Comparison of ENCODE assay signal across 24 cellular contexts in the genomic region with DNA sequence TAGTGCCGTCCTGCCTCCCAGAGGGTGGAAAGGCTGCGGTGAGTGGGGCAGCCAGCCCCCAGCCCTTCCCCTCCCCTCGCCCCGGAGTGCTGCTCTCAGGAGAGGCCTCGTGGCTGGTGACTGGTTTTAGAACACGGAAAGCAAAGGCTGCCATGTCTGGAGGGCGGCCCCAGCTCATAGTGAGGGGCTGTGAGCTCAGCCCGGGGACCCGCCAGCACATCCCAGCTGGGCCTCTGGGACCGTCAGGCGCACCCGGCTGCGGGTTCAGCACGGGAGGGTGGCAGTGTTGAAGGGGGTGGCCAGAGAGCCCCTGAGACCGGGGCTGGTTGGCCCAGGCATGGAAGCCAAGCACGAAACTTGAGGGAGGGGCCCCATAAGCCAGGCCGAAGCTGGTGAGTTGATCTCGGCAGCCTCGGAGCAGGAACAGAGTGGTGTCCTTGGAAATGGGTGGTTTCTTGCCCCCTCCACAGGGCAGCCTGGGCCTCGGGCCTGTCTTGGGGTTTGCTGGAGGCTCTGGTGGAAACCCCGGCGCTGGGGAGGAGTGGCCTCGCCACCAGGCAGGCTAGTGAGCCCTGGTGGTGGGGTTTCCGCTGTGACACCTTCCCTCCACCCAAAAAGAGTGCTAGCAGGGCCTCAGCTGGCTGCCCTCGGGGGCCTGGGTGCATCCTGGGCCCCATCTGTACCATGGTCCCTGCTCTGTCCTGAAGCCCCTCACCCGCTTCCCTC.
DNase-seq lines count a peak whose midpoint lies in the region; ATAC-seq, FAIRE-seq and TF ChIP-seq lines count a peak whose summit lies in the region.
"Had no signal": no experiment of that assay in that cellular context is flagged by ENCODE, and none has a peak within 500 bp of the region (broad histone marks: within the 10 kb centered on the region; RNA-seq: fewer than 3 reads in every experiment).

No MANE protein-coding gene starts in this region.

- H3K27ac ChIP-seq in hepatocyte (peak overlapping the region; percentile 57), RWPE1 (no peak overlapping the region)

- no peak overlapping the region for H3K4me3 Mint-ChIP-seq in natural killer cell
- no peak overlapping the region for H3K4me3 Mint-ChIP-seq in natural killer cell treated with Interleukin-12 subunit alpha and Interleukin-12 subunit beta and Interleukin-15 and Interleukin-18, amount 100 ng/mL, for 72 hours
- H3K4me3 Mint-ChIP-seq: activated T-helper 17 cell treated with anti-CD3 and anti-CD28 coated beads, Interleukin-2, amount 50 U/mL, for 72 hours; CD8-positive, alpha-beta memory T cell; nephron progenitor cell had no signal

- H3K4me2 ChIP-seq in hepatocyte, result no peak overlapping the region

- no peaks in the 10 kb centered on the region for H3K79me2 ChIP-seq in hepatocyte

- peak in 2 of 3 donors; percentile 62 to 64 for ATAC-seq in natural killer cell
- no peak for ATAC-seq in natural killer cell treated with Interleukin-12 subunit alpha and Interleukin-12 subunit beta and Interleukin-15 and Interleukin-18, amount 100 ng/mL, for 72 hours
- ATAC-seq: activated T-helper 17 cell treated with anti-CD3 and anti-CD28 coated beads, Interleukin-2, amount 50 U/mL, for 72 hours; right cardiac atrium; SK-N-SH treated with all-trans-retinoic acid at 6 μM for 48 hours had no signal

- H3K36me3 ChIP-seq in NT2/D1 (ENCODE audit: insufficient read depth, insufficient read length, low read length) (peaks cover 20% of the 10 kb centered on the region), hepatocyte (replicated peaks; ENCODE audit: insufficient read depth, low read depth) (no peaks in the 10 kb centered on the region)

- peaks cover 5% of the 10 kb centered on the region for H3K36me3 Mint-ChIP-seq in natural killer cell
- peaks cover 5% of the 10 kb centered on the region for H3K36me3 Mint-ChIP-seq in natural killer cell treated with Interleukin-12 subunit alpha and Interleukin-12 subunit beta and Interleukin-15 and Interleukin-18, amount 100 ng/mL, for 72 hours

- DNase-seq in natural killer cell (peak; percentile 37), NT2/D1 (ENCODE audit: low read depth, low spot score) (no peak), hepatocyte (ENCODE audit: low spot score) (no peak), urothelium cell line (ENCODE audit: low spot score) (no peak), C1 segment of cervical spinal cord (lab: John Stamatoyannopoulos, UW) (no peak), cortex of kidney (lab: John Stamatoyannopoulos, UW) (no peak), RWPE1 (ENCODE audit: low spot score) (no peak)
- no peak for DNase-seq in natural killer cell treated with Interleukin-12 subunit alpha and Interleukin-12 subunit beta and Interleukin-15 and Interleukin-18, amount 100 ng/mL, for 72 hours (ENCODE audit: low spot score)
- DNase-seq: ACHN; activated CD4-positive, alpha-beta T cell treated with anti-CD3 and anti-CD28 coated beads, Interleukin-2, amount 50 U/mL, for 4 hours; amygdala; CD8-positive, alpha-beta memory T cell; cerebellar nuclear complex; foreskin fibroblast; NCI-H1694 treated with DMSO at 0.1 percent for 48 hours; NCI-H510A; nephron progenitor cell; right cardiac atrium; stimulated activated CD4-positive, alpha-beta T cell treated with anti-CD3 and anti-CD28 coated beads, Interleukin-4, amount 100 ng/mL, for 24 hours; thyroid gland had no signal

- TF ChIP-seq CTCF in natural killer cell (IDR thresholded peaks at IDR 0.05) (no peak), hepatocyte (IDR thresholded peaks at IDR 0.05; ENCODE audit: poor library complexity) (no peak), RWPE1 (conservative IDR thresholded peaks at IDR 0.05; ENCODE audit: low read depth) (no peak)

- H2AFZ ChIP-seq in hepatocyte, result no peak overlapping the region

- H3K4me3 ChIP-seq in NT2/D1 (ENCODE audit: insufficient read length, low read depth) (no peak overlapping the region), hepatocyte (no peak overlapping the region)
- H3K4me3 ChIP-seq: lung, thyroid gland had no signal

- H3K9me3 ChIP-seq in NT2/D1 (ENCODE audit: insufficient read depth, low read length), result no peaks in the 10 kb centered on the region
- no peaks in the 10 kb centered on the region for H3K9me3 ChIP-seq in hepatocyte (ENCODE audit: low read depth)
- H3K9me3 ChIP-seq: thyroid gland had no signal

- H3K9me3 Mint-ChIP-seq in natural killer cell, result no peaks in the 10 kb centered on the region
- H3K9me3 Mint-ChIP-seq in natural killer cell treated with Interleukin-12 subunit alpha and Interleukin-12 subunit beta and Interleukin-15 and Interleukin-18, amount 100 ng/mL, for 72 hours, result no peaks in the 10 kb centered on the region
- H3K9me3 Mint-ChIP-seq: activated T-helper 17 cell treated with anti-CD3 and anti-CD28 coated beads, Interleukin-2, amount 50 U/mL, for 72 hours; CD8-positive, alpha-beta memory T cell; nephron progenitor cell had no signal

- H4K20me1 ChIP-seq in hepatocyte (ENCODE audit: insufficient read depth, poor library complexity, severe bottlenecking), result no peaks in the 10 kb centered on the region

- peaks cover 59% of the 10 kb centered on the region for H3K4me1 ChIP-seq in NT2/D1 (ENCODE audit: insufficient read depth, insufficient read length)
- H3K4me1 ChIP-seq in hepatocyte (ENCODE audit: insufficient read depth), result peaks cover 51% of the 10 kb centered on the region

- H3K27me3 Mint-ChIP-seq in natural killer cell (ENCODE audit: low read depth in 2 of 2), result peaks cover 0 to 1% of the 10 kb centered on the region in 2 donors
- no peaks in the 10 kb centered on the region for H3K27me3 Mint-ChIP-seq in natural killer cell treated with Interleukin-12 subunit alpha and Interleukin-12 subunit beta and Interleukin-15 and Interleukin-18, amount 100 ng/mL, for 72 hours
- H3K27me3 Mint-ChIP-seq: activated T-helper 17 cell treated with anti-CD3 and anti-CD28 coated beads, Interleukin-2, amount 50 U/mL, for 72 hours; CD8-positive, alpha-beta memory T cell had no signal

- H3K9ac ChIP-seq in NT2/D1 (ENCODE audit: insufficient read length, low read depth), result peak overlapping the region; percentile 65

- 90% methylated on average over 22 of the region's 26 CpGs for WGBS in hepatocyte (ENCODE audit: low lambda C conversion rate, missing lambda C conversion rate)

- FAIRE-seq in urothelium cell line (lab: Jason Lieb, UNC), result no peak
- FAIRE-seq: TTC549 had no signal

- peaks cover 23 to 36% of the 10 kb centered on the region in 2 donors for H3K4me1 Mint-ChIP-seq in natural killer cell
- H3K4me1 Mint-ChIP-seq in natural killer cell treated with Interleukin-12 subunit alpha and Interleukin-12 subunit beta and Interleukin-15 and Interleukin-18, amount 100 ng/mL, for 72 hours (ENCODE audit: low read depth in 2 of 2), result peaks cover 15 to 20% of the 10 kb centered on the region in 2 donors

- H3K27me3 ChIP-seq in NT2/D1 (ENCODE audit: insufficient read depth, insufficient read length) (no peaks in the 10 kb centered on the region), hepatocyte (no peaks in the 10 kb centered on the region)
- H3K27me3 ChIP-seq: thyroid gland had no signal

- POLR2A ChIA-PET in RWPE1 (lab: Yijun Ruan, JAX; ENCODE audit: low non-redundant PET), result no interaction called here

- CTCF ChIA-PET in RWPE1 (lab: Yijun Ruan, JAX), result no interaction called here

- H3K27ac Mint-ChIP-seq in natural killer cell, result peak overlapping the region in 1 of 2 donors; percentile 58
- H3K27ac Mint-ChIP-seq in natural killer cell treated with Interleukin-12 subunit alpha and Interleukin-12 subunit beta and Interleukin-15 and Interleukin-18, amount 100 ng/mL, for 72 hours, result no peak overlapping the region
- H3K27ac Mint-ChIP-seq: activated T-helper 17 cell treated with anti-CD3 and anti-CD28 coated beads, Interleukin-2, amount 50 U/mL, for 72 hours; CD8-positive, alpha-beta memory T cell; nephron progenitor cell had no signal

- no peaks in the 10 kb centered on the region for H3K9me2 ChIP-seq in hepatocyte (replicated peaks; ENCODE audit: insufficient read depth)

- intact Hi-C loops in natural killer cell (cut with micrococcal nuclease), result no loop called here

Comparison
In these comparisons a context has a peak if more than half of its experiments do, and no peak if none do; other contexts are left out.
1. ATAC-seq: peak in natural killer cell (2 of 3); none in natural killer cell treated with Interleukin-12 subunit alpha and Interleukin-12 subunit beta and Interleukin-15 and Interleukin-18, amount 100 ng/mL, for 72 hours (0 of 2).